In genomic region chr7:103690576-103690975, GRCh38 we compare ENCODE assay signal across 2 cellular contexts.
TF ChIP-seq lines count a peak whose summit lies in the region.

No MANE protein-coding gene starts in this region.

TF ChIP-seq in IMR-90, 13 proteins besides CTCF, POLR2A, EP300 and RAD21 (continued from another document):
- no peak for TF ChIP-seq USF2 (IDR thresholded peaks at IDR 0.05; ENCODE audit: low read depth, low read length)
- no peak for TF ChIP-seq CHD1 (IDR thresholded peaks at IDR 0.05; ENCODE audit: low read depth, low read length)
- no peak for TF ChIP-seq RFX5 (IDR thresholded peaks at IDR 0.05; ENCODE audit: low read depth, low read length)
- TF ChIP-seq NFE2L2 (IDR thresholded peaks at IDR 0.05; ENCODE audit: low read depth, low read length), result no peak
- TF ChIP-seq CEBPB (IDR thresholded peaks at IDR 0.05; ENCODE audit: low read depth, low read length), result no peak
- no peak for TF ChIP-seq SMC3 (IDR thresholded peaks at IDR 0.05; ENCODE audit: low read depth, low read length)
- TF ChIP-seq FOS (IDR thresholded peaks at IDR 0.05; ENCODE audit: low read depth, low read length), result no peak
- no peak for TF ChIP-seq ELK1 (IDR thresholded peaks at IDR 0.05; ENCODE audit: borderline replicate concordance, low read depth, low read length)
- no peak for TF ChIP-seq MAFK (IDR thresholded peaks at IDR 0.05; ENCODE audit: low read depth, low read length)
- TF ChIP-seq BHLHE40 (IDR thresholded peaks at IDR 0.05; ENCODE audit: low read depth, low read length), result no peak
- TF ChIP-seq MAZ (IDR thresholded peaks at IDR 0.05; ENCODE audit: borderline replicate concordance, low read depth, low read length), result no peak

TF ChIP-seq in HepG2, 621 proteins besides CTCF, POLR2A, EP300 and RAD21:
- TF ChIP-seq RNF219 (CRISPR knock-in tag; IDR thresholded peaks at IDR 0.05), result no peak
- TF ChIP-seq BRF2 (CRISPR knock-in tag; IDR thresholded peaks at IDR 0.05), result no peak
- TF ChIP-seq SATB2 (CRISPR knock-in tag; IDR thresholded peaks at IDR 0.05), result no peak
- no peak for TF ChIP-seq IRF2 (CRISPR knock-in tag; IDR thresholded peaks at IDR 0.05)
- no peak for TF ChIP-seq MTERF4 (CRISPR knock-in tag; IDR thresholded peaks at IDR 0.05)
TF ChIP-seq in HepG2: peak in this region for 0.
